8 cellular contexts compared by ENCODE assay signal in genomic region chr5:32311404-32312193, GRCh38. TPM values are rescaled to one million over a fixed set of nuclear protein-coding genes. Genes with fewer than 3 reads are reported as not detected.
DNase-seq lines count a peak whose midpoint lies in the region; ATAC-seq and TF ChIP-seq lines count a peak whose summit lies in the region.

No MANE protein-coding gene starts in this region.

- H3K56ac ChIP-seq in IMR-90 (ENCODE audit: extremely low read depth, insufficient read depth, low read length), result no peak overlapping the region

- in situ Hi-C loops in IMR-90 (cut with MboI; ENCODE audit: low sequenced_read_pairs), result no loop called here
- in situ Hi-C loops in mammary epithelial cell (cut with MboI; ENCODE audit: low sequenced_read_pairs in 2 of 2), result no loop called here

- no peak overlapping the region for H2BK15ac ChIP-seq in IMR-90 (ENCODE audit: low read depth, low read length)

- H3K36me3 ChIP-seq in BJ (ENCODE audit: control insufficient read depth, insufficient read depth, low read length) (no peaks in the 10 kb centered on the region), IMR-90 (ENCODE audit: control insufficient read depth, insufficient read depth, low read length) (no peaks in the 10 kb centered on the region; the same call in 1 of the 2 replicates), mammary epithelial cell (ENCODE audit: insufficient read depth, low read length) (no peaks in the 10 kb centered on the region)

- peaks cover 3% of the 10 kb centered on the region for H3K36me3 Mint-ChIP-seq in mesothelial cell of epicardium

- no peaks in the 10 kb centered on the region for H3K27me3 ChIP-seq in BJ (ENCODE audit: control insufficient read depth, insufficient read depth, low read length)
- no peaks in the 10 kb centered on the region for H3K27me3 ChIP-seq in IMR-90 (ENCODE audit: control insufficient read depth, insufficient read depth, low read length)
- no peaks in the 10 kb centered on the region for H3K27me3 ChIP-seq in mammary epithelial cell (ENCODE audit: insufficient read depth, low read length)

- BruUV-seq in IMR-90 (replicated peaks; lab: Mats Ljungman, UMichigan) (no TSS peak), mammary epithelial cell (replicated peaks; lab: Mats Ljungman, UMichigan) (TSS peak; percentile 31)

- peak overlapping the region; percentile 93 for H3K27ac Mint-ChIP-seq in mesothelial cell of epicardium

- H3K18ac ChIP-seq in IMR-90 (ENCODE audit: low read depth, low read length), result no peak overlapping the region

- H3K9me1 ChIP-seq in IMR-90 (ENCODE audit: insufficient read depth, low read length), result peaks cover 9% of the 10 kb centered on the region; the same call in 1 of the 2 replicates

- no peak for ATAC-seq in IMR-90 (ENCODE audit: low read depth)

- H2AK5ac ChIP-seq in IMR-90 (ENCODE audit: low read depth, low read length), result peak overlapping the region; percentile 80; the same call in 1 of the 2 replicates

- no peak overlapping the region; the same call in 1 of the 2 replicates for H3K4ac ChIP-seq in IMR-90 (ENCODE audit: low read depth, low read length)

- H3K27ac ChIP-seq in IMR-90 (ENCODE audit: insufficient read depth, low read length) (peak overlapping the region; percentile 25), mammary epithelial cell (ENCODE audit: insufficient read depth, low read depth, low read length) (peak overlapping the region; percentile 75)

- DNase-seq in BJ (ENCODE audit: low read depth) (no peak), IMR-90 (peak; percentile 11), mammary epithelial cell (no peak), mesothelial cell of epicardium (ENCODE audit: low spot score in 2 of 2, unreplicated experiment in 2 of 2) (no peak), RPMI8226 (no peak), LoVo (ENCODE audit: low spot score) (no peak), NCI-H748 (lab: John Stamatoyannopoulos, UW; ENCODE audit: unreplicated experiment) (no peak)
- DNase-seq in stimulated activated CD4-positive, alpha-beta T cell treated with anti-CD3 and anti-CD28 coated beads, Interleukin-4, amount 100 ng/mL, for 1 hour, result no peak

- H2BK5ac ChIP-seq in IMR-90 (ENCODE audit: low read depth, low read length, poor library complexity, severe bottlenecking), result peak overlapping the region; percentile 1

- H3K27me3 Mint-ChIP-seq in mesothelial cell of epicardium (ENCODE audit: low read depth), result no peaks in the 10 kb centered on the region

- dilution Hi-C loops in IMR-90 (cut with HindIII; ENCODE audit: low sequenced_read_pairs, unreplicated experiment), result no loop called here
- dilution Hi-C loops in mammary epithelial cell (cut with HindIII; ENCODE audit: low sequenced_read_pairs), result no loop called here

- H4K8ac ChIP-seq in IMR-90 (ENCODE audit: low read depth in 2 of 2, low read length in 2 of 2), result peak overlapping the region; percentile 5 to 59; a peak in 2 of 4 replicates

- peak overlapping the region; percentile 87 for H2AK9ac ChIP-seq in IMR-90 (replicated peaks; ENCODE audit: low read depth, low read length, poor library complexity)

- TF ChIP-seq CTCF in BJ (IDR thresholded peaks at IDR 0.05; ENCODE audit: insufficient read depth, low read depth, low read length) (no peak), IMR-90 (conservative IDR thresholded peaks at IDR 0.05; ENCODE audit: low read depth, low read length) (no peak), mammary epithelial cell (conservative IDR thresholded peaks at IDR 0.05 in 1 of 2, IDR thresholded peaks at IDR 0.05 in 1 of 2; ENCODE audit: extremely low read depth in 1 of 2, insufficient read depth in 1 of 2, low read depth in 1 of 2, low read length in 2 of 2) (no peak), mesothelial cell of epicardium (IDR thresholded peaks at IDR 0.05; ENCODE audit: unreplicated experiment) (no peak)

- intact Hi-C loops in IMR-90 (cut with micrococcal nuclease) (loop anchor here (2.0 to 5.0 kb wide), 2 partner anchors 79 to 139 kb away; no protein-coding TSS in a partner anchor), mammary epithelial cell (cut with micrococcal nuclease) (loop anchor here (1.0 kb wide), 1 partner anchor 14 kb away; no protein-coding TSS in a partner anchor)

- no peak for TF ChIP-seq RAD21 in IMR-90 (IDR thresholded peaks at IDR 0.05; ENCODE audit: low read length)

- H3K79me2 ChIP-seq in mammary epithelial cell (ENCODE audit: insufficient read depth, low read length), result peaks cover 58% of the 10 kb centered on the region

- peak overlapping the region; percentile 90 for H3K23ac ChIP-seq in IMR-90 (ENCODE audit: low read depth, low read length)

- TF ChIP-seq POLR2A in IMR-90 (IDR thresholded peaks at IDR 0.05; ENCODE audit: low read depth, low read length), result no peak

- peaks cover 19 to 49% of the 10 kb centered on the region in 2 experiments; a peak in 3 of 4 replicates for H3K79me1 ChIP-seq in IMR-90 (ENCODE audit: low read depth in 1 of 2, low read length in 2 of 2)

- POLR2A ChIA-PET in BJ (lab: Charles Lee) (no interaction called here), IMR-90 (lab: Charles Lee; ENCODE audit: unreplicated experiment) (no interaction called here)

- no peaks in the 10 kb centered on the region for H3K9me3 Mint-ChIP-seq in mesothelial cell of epicardium

- peak overlapping the region; percentile 86 for H3K14ac ChIP-seq in IMR-90 (replicated peaks; ENCODE audit: low read depth, low read length)

- H3K4me2 ChIP-seq in IMR-90 (ENCODE audit: low read depth, low read length) (peak overlapping the region; percentile 74), mammary epithelial cell (ENCODE audit: insufficient read depth, low read depth, low read length) (peak overlapping the region; percentile 74)

- H3K9me3 ChIP-seq in IMR-90 (ENCODE audit: control insufficient read depth, insufficient read depth, low read length), result no peaks in the 10 kb centered on the region
- no peaks in the 10 kb centered on the region for H3K9me3 ChIP-seq in mammary epithelial cell (replicated peaks; ENCODE audit: insufficient read depth, low read length)

- no peak overlapping the region for H4K91ac ChIP-seq in IMR-90 (ENCODE audit: insufficient read depth, low read depth, low read length)

- H2BK120ac ChIP-seq in IMR-90 (ENCODE audit: low read depth, low read length), result no peak overlapping the region

- 38 to 100% methylated on average over 2 to 4 of the region's 16 CpGs for WGBS in IMR-90 (ENCODE audit: extremely low coverage in 2 of 2, insufficient read length in 1 of 2), 2 experiments
- 19% methylated on average over 10 of the region's 16 CpGs for WGBS in mammary epithelial cell (ENCODE audit: low coverage, missing lambda C conversion rate)

- peak overlapping the region; percentile 81 for H3K4me3 Mint-ChIP-seq in mesothelial cell of epicardium

- H3K4me3 ChIP-seq in BJ (ENCODE audit: low read depth, low read length), result peak overlapping the region; percentile 93
- peak overlapping the region; percentile 66 for H3K4me3 ChIP-seq in IMR-90 (ENCODE audit: insufficient read depth, low read depth, low read length)
- H3K4me3 ChIP-seq in mammary epithelial cell (replicated peaks in 1 of 3; ENCODE audit: insufficient read depth in 1 of 3, low read depth in 2 of 3, low read length in 3 of 3), result peak overlapping the region; percentile 46 to 83 (median 81)

- no peak overlapping the region; the same call in 1 of the 2 replicates for H2BK20ac ChIP-seq in IMR-90 (ENCODE audit: low read depth, low read length)

- H3K9ac ChIP-seq in IMR-90 (ENCODE audit: low read depth, low read length), result peak overlapping the region; percentile 78
- peak overlapping the region; percentile 69 for H3K9ac ChIP-seq in mammary epithelial cell (ENCODE audit: insufficient read depth, low read length)

- no peak overlapping the region for H4K5ac ChIP-seq in IMR-90 (ENCODE audit: low read depth, low read length)

- peaks cover 26% of the 10 kb centered on the region for H3K4me1 Mint-ChIP-seq in mesothelial cell of epicardium

- CTCF ChIA-PET in BJ (lab: Yijun Ruan, JAX) (no interaction called here), IMR-90 (lab: Yijun Ruan, JAX) (no interaction called here), mammary epithelial cell (lab: Charles Lee; ENCODE audit: low non-redundant PET) (interaction anchor here (0.6 kb wide), 1 partner anchor 204 kb away, joined by 4 read pairs; no protein-coding TSS in a partner anchor)

- H2AFZ ChIP-seq in IMR-90 (replicated peaks; ENCODE audit: low read length, poor library complexity), result peak overlapping the region; percentile 99
- peak overlapping the region; percentile 95 for H2AFZ ChIP-seq in mammary epithelial cell (ENCODE audit: low read depth, low read length)

- peaks cover 9% of the 10 kb centered on the region; the same call in 1 of the 2 replicates for H4K20me1 ChIP-seq in IMR-90 (ENCODE audit: insufficient read depth, low read length)
- no peaks in the 10 kb centered on the region for H4K20me1 ChIP-seq in mammary epithelial cell (ENCODE audit: insufficient read depth, low read length)

- peaks cover 5% of the 10 kb centered on the region for H3K4me1 ChIP-seq in IMR-90 (ENCODE audit: control insufficient read depth, insufficient read depth, low read length)
- H3K4me1 ChIP-seq in mammary epithelial cell (ENCODE audit: insufficient read depth, low read length), result peaks cover 10% of the 10 kb centered on the region

TF ChIP-seq in IMR-90, 13 proteins besides CTCF, POLR2A, EP300 and RAD21:
- TF ChIP-seq RFX5 (IDR thresholded peaks at IDR 0.05; ENCODE audit: low read depth, low read length) (no peak), CEBPB (IDR thresholded peaks at IDR 0.05; ENCODE audit: low read depth, low read length) (peak; percentile 62)

RNA-seq across cellular contexts. Expression of gene MTMR12, which starts 1.1 kb away (rescaled TPM):
- polyA plus RNA-seq in BJ (2011; rRNA removed) (11.1 and 16.5 TPM in 2 replicates), IMR-90 (2012; rRNA removed) (10.2 and 11.1 TPM in 2 replicates), mammary epithelial cell (13.3 TPM)
- polyA minus RNA-seq in BJ (2011; rRNA and poly(A)+ RNA removed), result 11.5 and 12.6 TPM in 2 replicates
- total RNA-seq in IMR-90 (2012; rRNA removed) (20.3 and 21.3 TPM in 2 replicates), mammary epithelial cell (10 to 100 TPM; 21.0 to 37.5 TPM), mesothelial cell of epicardium (22.9 to 23.8 TPM (median 23.6 TPM) in 3 replicates)
- 4.4 and 5.4 TPM in 2 replicates for polyA plus RNA-seq in IMR-90 (2012; cell fraction: cytosol; rRNA removed)
- polyA plus RNA-seq in IMR-90 (2012; cell fraction: nucleus; rRNA removed; ENCODE audit: low replicate concordance), result 4.1 and 12.2 TPM in 2 replicates
- polyA minus RNA-seq in mammary epithelial cell, result 30.5 TPM
